8 cellular contexts compared by ENCODE assay signal in the genomic region with DNA sequence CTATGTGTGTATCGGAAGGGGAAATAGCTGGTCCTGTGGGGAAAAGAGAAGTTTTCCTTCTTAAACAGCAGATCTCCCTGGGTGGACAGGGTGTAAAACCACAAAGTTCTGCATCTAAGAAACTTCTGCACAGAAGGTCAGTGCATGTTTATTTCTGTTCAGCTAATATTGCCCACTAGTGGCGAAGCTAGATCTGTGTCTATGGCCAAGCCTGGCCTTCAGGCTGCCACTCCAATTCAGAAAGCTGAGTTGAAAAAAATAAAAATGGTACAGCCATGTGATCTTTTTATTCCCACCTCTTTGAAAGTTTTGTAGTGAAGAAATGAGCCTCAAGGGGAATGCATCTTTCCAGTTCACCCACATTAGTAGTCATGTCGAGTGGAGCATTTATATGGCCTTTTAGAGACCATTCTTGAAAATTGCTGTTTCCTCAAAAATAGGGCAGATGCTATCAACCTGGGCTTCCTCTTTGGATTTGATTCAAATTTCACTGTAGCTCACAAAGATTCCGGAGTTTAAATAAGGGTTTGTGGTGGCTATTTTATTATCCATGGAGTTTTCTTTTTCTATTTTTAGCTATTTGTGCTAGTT.
DNase-seq lines count a peak whose midpoint lies in the region; ATAC-seq and TF ChIP-seq lines count a peak whose summit lies in the region.

No MANE protein-coding gene starts in this region.

- H3K4me1 ChIP-seq in RWPE2 (ENCODE audit: insufficient read depth, poor library complexity, severe bottlenecking) (peaks cover 12% of the 10 kb centered on the region), stomach (peaks cover 0 to 12% (median 5%) of the 10 kb centered on the region in 4 donors)

- H3K27me3 ChIP-seq in RWPE2 (ENCODE audit: insufficient read depth, poor library complexity, severe bottlenecking) (no peaks in the 10 kb centered on the region), stomach (no peaks in the 10 kb centered on the region)

- no peak overlapping the region for H3K4me3 ChIP-seq in RWPE2 (ENCODE audit: severe bottlenecking)
- H3K4me3 ChIP-seq in stomach: no peak overlapping the region

- H3K9me3 ChIP-seq in RWPE2 (ENCODE audit: severe bottlenecking): peaks cover 1% of the 10 kb centered on the region
- H3K9me3 ChIP-seq in stomach: peaks cover 0 to under 1% (median 0%) of the 10 kb centered on the region in 4 donors

- TF ChIP-seq EP300 in stomach (IDR thresholded peaks at IDR 0.05): no peak

- DNase-seq in GM10266 (ENCODE audit: extremely low spot score) (peak; percentile 6), RWPE2 (ENCODE audit: low spot score) (no peak), glutamatergic neuron (no peak), anterior cingulate cortex (lab: John Stamatoyannopoulos, UW) (no peak), stomach (no peak), globus pallidus (ENCODE audit: low spot score) (no peak), DMS153 (lab: John Stamatoyannopoulos, UW) (no peak)

- peak; percentile 35 for TF ChIP-seq CTCF in GM10266 (IDR thresholded peaks at IDR 0.05; ENCODE audit: control insufficient read depth, insufficient read depth, low read depth, missing control alignments)
- peak; percentile 87 for TF ChIP-seq CTCF in RWPE2 (IDR thresholded peaks at IDR 0.05; ENCODE audit: poor library complexity, severe bottlenecking)
- TF ChIP-seq CTCF in glutamatergic neuron (IDR thresholded peaks at IDR 0.05; ENCODE audit: partially characterized antibody, unreplicated experiment): peak; percentile 47
- TF ChIP-seq CTCF in stomach (IDR thresholded peaks at IDR 0.05): peak in 2 of 7 experiments; percentile 12 to 22

- H3K9me3 Mint-ChIP-seq in glutamatergic neuron (ENCODE audit: unreplicated experiment): no peaks in the 10 kb centered on the region

- 49 to 66% (median 62%) methylated on average over 4 of the region's 4 CpGs for WGBS in stomach, 5 donors

- no peak overlapping the region for H3K27ac Mint-ChIP-seq in glutamatergic neuron (ENCODE audit: unreplicated experiment)

- no peaks in the 10 kb centered on the region for H3K36me3 Mint-ChIP-seq in glutamatergic neuron (ENCODE audit: unreplicated experiment)

- intact Hi-C loops in stomach (cut with DNase I; ENCODE audit: low total_unique reads): no loop called here

- no peak for TF ChIP-seq POLR2A in stomach (IDR thresholded peaks at IDR 0.05)

- peaks cover 3% of the 10 kb centered on the region for H3K4me1 Mint-ChIP-seq in glutamatergic neuron (ENCODE audit: low read depth, unreplicated experiment)

- ATAC-seq in HG02852 (IDR thresholded peaks at IDR 0.05; ENCODE audit: unreplicated experiment): peak; percentile 68
- ATAC-seq in RWPE2 (ENCODE audit: low read depth): peak; percentile 46; the same call in 2 of the 3 replicates

- H3K36me3 ChIP-seq in RWPE2 (ENCODE audit: low read depth) (no peaks in the 10 kb centered on the region), stomach (no peaks in the 10 kb centered on the region)

- no peak overlapping the region for H3K27ac ChIP-seq in RWPE2 (ENCODE audit: poor library complexity, severe bottlenecking)
- no peak overlapping the region for H3K27ac ChIP-seq in stomach

- no peaks in the 10 kb centered on the region for H3K27me3 Mint-ChIP-seq in glutamatergic neuron (ENCODE audit: unreplicated experiment)

- H3K4me3 Mint-ChIP-seq in glutamatergic neuron (ENCODE audit: unreplicated experiment): no peak overlapping the region
